In genomic region chr4:153067376-153067775, GRCh38 we compare ENCODE assay signal across 1 cellular context.
TF ChIP-seq lines count a peak whose summit lies in the region.

No MANE protein-coding gene starts in this region.

TF ChIP-seq in HepG2, 621 proteins besides CTCF, POLR2A, EP300 and RAD21 (continued from another document and continues in another):
- TF ChIP-seq, protein P1, sequence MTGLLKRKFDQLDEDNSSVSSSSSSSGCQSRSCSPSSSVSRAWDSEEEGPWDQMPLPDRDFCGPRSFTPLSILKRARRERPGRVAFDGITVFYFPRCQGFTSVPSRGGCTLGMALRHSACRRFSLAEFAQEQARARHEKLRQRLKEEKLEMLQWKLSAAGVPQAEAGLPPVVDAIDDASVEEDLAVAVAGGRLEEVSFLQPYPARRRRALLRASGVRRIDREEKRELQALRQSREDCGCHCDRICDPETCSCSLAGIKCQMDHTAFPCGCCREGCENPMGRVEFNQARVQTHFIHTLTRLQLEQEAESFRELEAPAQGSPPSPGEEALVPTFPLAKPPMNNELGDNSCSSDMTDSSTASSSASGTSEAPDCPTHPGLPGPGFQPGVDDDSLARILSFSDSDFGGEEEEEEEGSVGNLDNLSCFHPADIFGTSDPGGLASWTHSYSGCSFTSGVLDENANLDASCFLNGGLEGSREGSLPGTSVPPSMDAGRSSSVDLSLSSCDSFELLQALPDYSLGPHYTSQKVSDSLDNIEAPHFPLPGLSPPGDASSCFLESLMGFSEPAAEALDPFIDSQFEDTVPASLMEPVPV (CRISPR knock-in tag; IDR thresholded peaks at IDR 0.05), result no peak
- no peak for TF ChIP-seq DMTF1 (CRISPR knock-in tag; IDR thresholded peaks at IDR 0.05)
- TF ChIP-seq CEBPG (CRISPR knock-in tag; IDR thresholded peaks at IDR 0.05), result no peak
- TF ChIP-seq SRSF9 (IDR thresholded peaks at IDR 0.05; ENCODE audit: borderline replicate concordance, insufficient read depth, low read depth, low read length, poor library complexity, severe bottlenecking), result no peak
- no peak for TF ChIP-seq POLR2AphosphoS2 (IDR thresholded peaks at IDR 0.05; ENCODE audit: low read depth, low read length)
- TF ChIP-seq SIX4 (CRISPR knock-in tag; IDR thresholded peaks at IDR 0.05), result no peak
- TF ChIP-seq IKZF5 (CRISPR knock-in tag; IDR thresholded peaks at IDR 0.05), result 0 out of 2 replicates have a peak, but pooled peaks have one; percentile 41
- TF ChIP-seq ZSCAN29 (CRISPR knock-in tag; conservative IDR thresholded peaks at IDR 0.05), result no peak
- no peak for TF ChIP-seq THAP11 (CRISPR knock-in tag; IDR thresholded peaks at IDR 0.05)
- no peak for TF ChIP-seq SIN3B (IDR thresholded peaks at IDR 0.05; ENCODE audit: low read length)
- TF ChIP-seq ZNF224 (CRISPR knock-in tag; IDR thresholded peaks at IDR 0.05), result no peak
- TF ChIP-seq ZNF362 (CRISPR knock-in tag; IDR thresholded peaks at IDR 0.05; ENCODE audit: borderline replicate concordance), result peak; percentile 17; the same call in 1 of the 2 replicates
- TF ChIP-seq, protein P2, sequence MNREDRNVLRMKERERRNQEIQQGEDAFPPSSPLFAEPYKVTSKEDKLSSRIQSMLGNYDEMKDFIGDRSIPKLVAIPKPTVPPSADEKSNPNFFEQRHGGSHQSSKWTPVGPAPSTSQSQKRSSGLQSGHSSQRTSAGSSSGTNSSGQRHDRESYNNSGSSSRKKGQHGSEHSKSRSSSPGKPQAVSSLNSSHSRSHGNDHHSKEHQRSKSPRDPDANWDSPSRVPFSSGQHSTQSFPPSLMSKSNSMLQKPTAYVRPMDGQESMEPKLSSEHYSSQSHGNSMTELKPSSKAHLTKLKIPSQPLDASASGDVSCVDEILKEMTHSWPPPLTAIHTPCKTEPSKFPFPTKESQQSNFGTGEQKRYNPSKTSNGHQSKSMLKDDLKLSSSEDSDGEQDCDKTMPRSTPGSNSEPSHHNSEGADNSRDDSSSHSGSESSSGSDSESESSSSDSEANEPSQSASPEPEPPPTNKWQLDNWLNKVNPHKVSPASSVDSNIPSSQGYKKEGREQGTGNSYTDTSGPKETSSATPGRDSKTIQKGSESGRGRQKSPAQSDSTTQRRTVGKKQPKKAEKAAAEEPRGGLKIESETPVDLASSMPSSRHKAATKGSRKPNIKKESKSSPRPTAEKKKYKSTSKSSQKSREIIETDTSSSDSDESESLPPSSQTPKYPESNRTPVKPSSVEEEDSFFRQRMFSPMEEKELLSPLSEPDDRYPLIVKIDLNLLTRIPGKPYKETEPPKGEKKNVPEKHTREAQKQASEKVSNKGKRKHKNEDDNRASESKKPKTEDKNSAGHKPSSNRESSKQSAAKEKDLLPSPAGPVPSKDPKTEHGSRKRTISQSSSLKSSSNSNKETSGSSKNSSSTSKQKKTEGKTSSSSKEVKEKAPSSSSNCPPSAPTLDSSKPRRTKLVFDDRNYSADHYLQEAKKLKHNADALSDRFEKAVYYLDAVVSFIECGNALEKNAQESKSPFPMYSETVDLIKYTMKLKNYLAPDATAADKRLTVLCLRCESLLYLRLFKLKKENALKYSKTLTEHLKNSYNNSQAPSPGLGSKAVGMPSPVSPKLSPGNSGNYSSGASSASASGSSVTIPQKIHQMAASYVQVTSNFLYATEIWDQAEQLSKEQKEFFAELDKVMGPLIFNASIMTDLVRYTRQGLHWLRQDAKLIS (CRISPR knock-in tag; IDR thresholded peaks at IDR 0.05), result no peak
- no peak for TF ChIP-seq ZNF720 (CRISPR knock-in tag; IDR thresholded peaks at IDR 0.05)
- TF ChIP-seq FOSL1 (CRISPR knock-in tag; IDR thresholded peaks at IDR 0.05; ENCODE audit: borderline replicate concordance), result peak; percentile 92
- TF ChIP-seq, protein P3, sequence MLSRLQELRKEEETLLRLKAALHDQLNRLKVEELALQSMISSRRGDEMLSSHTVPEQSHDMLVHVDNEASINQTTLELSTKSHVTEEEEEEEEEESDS (CRISPR knock-in tag; IDR thresholded peaks at IDR 0.05; ENCODE audit: borderline replicate concordance), result no peak
- no peak for TF ChIP-seq GABPB1 (CRISPR knock-in tag; IDR thresholded peaks at IDR 0.05)
- TF ChIP-seq BHLHE40 (IDR thresholded peaks at IDR 0.05; ENCODE audit: low read length), result peak; percentile 49; the same call in 1 of the 2 replicates
- TF ChIP-seq SMAD3 (CRISPR knock-in tag; IDR thresholded peaks at IDR 0.05), result no peak
- no peak for TF ChIP-seq RFX1 (IDR thresholded peaks at IDR 0.05)
- TF ChIP-seq RCOR2 (CRISPR knock-in tag; IDR thresholded peaks at IDR 0.05), result 0 out of 2 replicates have a peak, but pooled peaks have one; percentile 48
- TF ChIP-seq FOXK2 (IDR thresholded peaks at IDR 0.05), result no peak
- no peak for TF ChIP-seq ZNF674 (CRISPR knock-in tag; IDR thresholded peaks at IDR 0.05; ENCODE audit: low read depth)
- TF ChIP-seq, protein P4, sequence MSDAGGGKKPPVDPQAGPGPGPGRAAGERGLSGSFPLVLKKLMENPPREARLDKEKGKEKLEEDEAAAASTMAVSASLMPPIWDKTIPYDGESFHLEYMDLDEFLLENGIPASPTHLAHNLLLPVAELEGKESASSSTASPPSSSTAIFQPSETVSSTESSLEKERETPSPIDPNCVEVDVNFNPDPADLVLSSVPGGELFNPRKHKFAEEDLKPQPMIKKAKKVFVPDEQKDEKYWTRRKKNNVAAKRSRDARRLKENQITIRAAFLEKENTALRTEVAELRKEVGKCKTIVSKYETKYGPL (CRISPR knock-in tag; IDR thresholded peaks at IDR 0.05), result no peak
- TF ChIP-seq ZNF30 (CRISPR knock-in tag; IDR thresholded peaks at IDR 0.05), result no peak
- no peak for TF ChIP-seq ZBTB44 (CRISPR knock-in tag; IDR thresholded peaks at IDR 0.05)
- no peak for TF ChIP-seq ZNF615 (CRISPR knock-in tag; IDR thresholded peaks at IDR 0.05; ENCODE audit: borderline replicate concordance)
- TF ChIP-seq CREB1 (IDR thresholded peaks at IDR 0.05), result no peak
- peak; percentile 27; the same call in 1 of the 2 replicates for TF ChIP-seq CREB1 (CRISPR knock-in tag; IDR thresholded peaks at IDR 0.05)
- TF ChIP-seq KLF16 (CRISPR knock-in tag; IDR thresholded peaks at IDR 0.05), result no peak
- no peak for TF ChIP-seq RERE (CRISPR knock-in tag; IDR thresholded peaks at IDR 0.05; ENCODE audit: low read depth)
- no peak for TF ChIP-seq KLF15 (CRISPR knock-in tag; IDR thresholded peaks at IDR 0.05; ENCODE audit: borderline replicate concordance)
- TF ChIP-seq, protein P5, sequence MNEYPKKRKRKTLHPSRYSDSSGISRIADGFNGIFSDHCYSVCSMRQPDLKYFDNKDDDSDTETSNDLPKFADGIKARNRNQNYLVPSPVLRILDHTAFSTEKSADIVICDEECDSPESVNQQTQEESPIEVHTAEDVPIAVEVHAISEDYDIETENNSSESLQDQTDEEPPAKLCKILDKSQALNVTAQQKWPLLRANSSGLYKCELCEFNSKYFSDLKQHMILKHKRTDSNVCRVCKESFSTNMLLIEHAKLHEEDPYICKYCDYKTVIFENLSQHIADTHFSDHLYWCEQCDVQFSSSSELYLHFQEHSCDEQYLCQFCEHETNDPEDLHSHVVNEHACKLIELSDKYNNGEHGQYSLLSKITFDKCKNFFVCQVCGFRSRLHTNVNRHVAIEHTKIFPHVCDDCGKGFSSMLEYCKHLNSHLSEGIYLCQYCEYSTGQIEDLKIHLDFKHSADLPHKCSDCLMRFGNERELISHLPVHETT (CRISPR knock-in tag; conservative IDR thresholded peaks at IDR 0.05), result no peak
- no peak for TF ChIP-seq IRX3 (CRISPR knock-in tag; IDR thresholded peaks at IDR 0.05; ENCODE audit: borderline replicate concordance, low read depth)
- TF ChIP-seq, protein P6, sequence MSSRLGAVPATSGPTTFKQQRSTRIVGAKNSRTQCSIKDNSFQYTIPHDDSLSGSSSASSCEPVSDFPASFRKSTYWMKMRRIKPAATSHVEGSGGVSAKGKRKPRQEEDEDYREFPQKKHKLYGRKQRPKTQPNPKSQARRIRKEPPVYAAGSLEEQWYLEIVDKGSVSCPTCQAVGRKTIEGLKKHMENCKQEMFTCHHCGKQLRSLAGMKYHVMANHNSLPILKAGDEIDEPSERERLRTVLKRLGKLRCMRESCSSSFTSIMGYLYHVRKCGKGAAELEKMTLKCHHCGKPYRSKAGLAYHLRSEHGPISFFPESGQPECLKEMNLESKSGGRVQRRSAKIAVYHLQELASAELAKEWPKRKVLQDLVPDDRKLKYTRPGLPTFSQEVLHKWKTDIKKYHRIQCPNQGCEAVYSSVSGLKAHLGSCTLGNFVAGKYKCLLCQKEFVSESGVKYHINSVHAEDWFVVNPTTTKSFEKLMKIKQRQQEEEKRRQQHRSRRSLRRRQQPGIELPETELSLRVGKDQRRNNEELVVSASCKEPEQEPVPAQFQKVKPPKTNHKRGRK (CRISPR knock-in tag; IDR thresholded peaks at IDR 0.05), result no peak
